In genomic region chr9:123326662-123327093, GRCh38 we compare ENCODE assay signal across 1 cellular context.
TF ChIP-seq lines count a peak whose summit lies in the region.

No MANE protein-coding gene starts in this region.

TF ChIP-seq in K562, 482 proteins besides CTCF, POLR2A, EP300 and RAD21 (continued from another document and continues in another):
- TF ChIP-seq ZBTB2 (IDR thresholded peaks at IDR 0.05) (no peak), TOE1 (IDR thresholded peaks at IDR 0.05; ENCODE audit: borderline replicate concordance) (peak; percentile 97), TOE1 (CRISPR knock-in tag; IDR thresholded peaks at IDR 0.05; ENCODE audit: borderline replicate concordance, low read depth) (no peak), SIX5 (IDR thresholded peaks at IDR 0.05; ENCODE audit: borderline replicate concordance in 1 of 2, insufficient read depth in 1 of 2, low read depth in 1 of 2, low read length in 2 of 2) (no peak), NEUROD1 (IDR thresholded peaks at IDR 0.05; ENCODE audit: borderline replicate concordance, low read depth, low read length, partially characterized antibody) (no peak), ZNF143 (CRISPR knock-in tag; IDR thresholded peaks at IDR 0.05) (peak; percentile 55; the same call in 1 of the 2 replicates), HNRNPH1 (optimal IDR thresholded peaks at IDR 0.05; ENCODE audit: low read depth, low read length) (no peak), ARID1B (IDR thresholded peaks at IDR 0.05) (peak; percentile 33; the same call in 1 of the 2 replicates), CBX2 (IDR thresholded peaks at IDR 0.05; ENCODE audit: insufficient read depth, low read length, poor library complexity, severe bottlenecking) (no peak), NCOA6 (IDR thresholded peaks at IDR 0.05) (no peak), DPF2 (IDR thresholded peaks at IDR 0.05) (peak; percentile 57), SMAD2 (IDR thresholded peaks at IDR 0.05; ENCODE audit: low read depth, low read length) (no peak), ZBTB9 (CRISPR knock-in tag; IDR thresholded peaks at IDR 0.05) (peak; percentile 65; the same call in 1 of the 2 replicates), SRSF1 (IDR thresholded peaks at IDR 0.05; ENCODE audit: low read depth, low read length) (no peak), ZNF395 (CRISPR knock-in tag; IDR thresholded peaks at IDR 0.05) (peak; percentile 64; the same call in 1 of the 2 replicates), CREB3L1 (IDR thresholded peaks at IDR 0.05; ENCODE audit: borderline replicate concordance, low read depth) (no peak), MBD2 (IDR thresholded peaks at IDR 0.05; ENCODE audit: borderline replicate concordance, low read depth) (no peak), CGGBP1 (CRISPR knock-in tag; IDR thresholded peaks at IDR 0.05) (no peak), ZNF212 (CRISPR knock-in tag; IDR thresholded peaks at IDR 0.05) (no peak), FOXO4 (CRISPR knock-in tag; IDR thresholded peaks at IDR 0.05) (no peak), PTBP1 (IDR thresholded peaks at IDR 0.05; ENCODE audit: low read depth, low read length) (no peak), ZNF766 (CRISPR knock-in tag; conservative IDR thresholded peaks at IDR 0.05) (peak; percentile 78), REST (CRISPR knock-in tag; IDR thresholded peaks at IDR 0.05; ENCODE audit: low read depth) (no peak), BACH1 (tag; IDR thresholded peaks at IDR 0.05) (0 out of 2 replicates have a peak, but pooled peaks have one; percentile 35), HBP1 (CRISPR knock-in tag; IDR thresholded peaks at IDR 0.05) (no peak), CTBP1 (IDR thresholded peaks at IDR 0.05; ENCODE audit: borderline replicate concordance) (peak; percentile 50; the same call in 1 of the 2 replicates), COPS2 (conservative IDR thresholded peaks at IDR 0.05) (no peak), MCM3 (IDR thresholded peaks at IDR 0.05) (no peak), TCF3 (CRISPR knock-in tag; IDR thresholded peaks at IDR 0.05) (no peak), TAF7 (tag; IDR thresholded peaks at IDR 0.05) (0 out of 2 replicates have a peak, but pooled peaks have one; percentile 22), ZNF583 (CRISPR knock-in tag; IDR thresholded peaks at IDR 0.05) (0 out of 2 replicates have a peak, but pooled peaks have one; percentile 32), HCFC1 (IDR thresholded peaks at IDR 0.05; ENCODE audit: low read depth, low read length) (no peak), HDGF (IDR thresholded peaks at IDR 0.05) (no peak), HNRNPK (IDR thresholded peaks at IDR 0.05; ENCODE audit: low read depth, low read length, poor library complexity, severe bottlenecking) (no peak), NR4A1 (CRISPR knock-in tag; IDR thresholded peaks at IDR 0.05) (no peak), NR4A1 (tag; IDR thresholded peaks at IDR 0.05) (no peak), THRAP3 (IDR thresholded peaks at IDR 0.05; ENCODE audit: borderline replicate concordance) (no peak), ZNF644 (tag; IDR thresholded peaks at IDR 0.05; ENCODE audit: low read depth) (no peak), SUPT5H (IDR thresholded peaks at IDR 0.05) (no peak), ESRRB (CRISPR knock-in tag; IDR thresholded peaks at IDR 0.05; ENCODE audit: borderline replicate concordance) (no peak), GTF2A2 (tag; IDR thresholded peaks at IDR 0.05) (no peak), SAFB (IDR thresholded peaks at IDR 0.05; ENCODE audit: borderline replicate concordance, low read depth, low read length) (no peak), ZNF124 (CRISPR knock-in tag; IDR thresholded peaks at IDR 0.05) (no peak), IRF1 (CRISPR knock-in tag; IDR thresholded peaks at IDR 0.05; ENCODE audit: borderline replicate concordance) (no peak), ZNF175 (CRISPR knock-in tag; IDR thresholded peaks at IDR 0.05; ENCODE audit: low read depth) (no peak; the same call in 1 of the 2 replicates), ZNF507 (tag; conservative IDR thresholded peaks at IDR 0.05) (no peak), MEIS2 (IDR thresholded peaks at IDR 0.05; ENCODE audit: partially characterized antibody) (no peak), ZNF79 (CRISPR knock-in tag; IDR thresholded peaks at IDR 0.05; ENCODE audit: low read depth) (no peak; the same call in 1 of the 2 replicates), GATAD2B (IDR thresholded peaks at IDR 0.05; ENCODE audit: borderline replicate concordance) (no peak), NBN (IDR thresholded peaks at IDR 0.05; ENCODE audit: low read depth) (no peak), FOXA1 (IDR thresholded peaks at IDR 0.05; ENCODE audit: borderline replicate concordance) (no peak), ID3 (CRISPR knock-in tag; IDR thresholded peaks at IDR 0.05) (no peak), ID3 (tag; IDR thresholded peaks at IDR 0.05) (peak; percentile 84), MCM5 (IDR thresholded peaks at IDR 0.05; ENCODE audit: low read depth) (no peak), ZNF639 (CRISPR knock-in tag; conservative IDR thresholded peaks at IDR 0.05 in 1 of 2, IDR thresholded peaks at IDR 0.05 in 1 of 2) (peak in 1 of 2 experiments; percentile 79; a peak in 2 of 4 replicates), ZNF551 (CRISPR knock-in tag; IDR thresholded peaks at IDR 0.05) (no peak), BCOR (IDR thresholded peaks at IDR 0.05) (no peak), RBM39 (optimal IDR thresholded peaks at IDR 0.05; ENCODE audit: low read depth, low read length) (no peak)
